Comparison of ENCODE assay signal across 8 cellular contexts in genomic region chr1:183635112-183635605, GRCh38. TPM values are rescaled to one million over a fixed set of nuclear protein-coding genes. Genes with fewer than 3 reads are reported as not detected.
DNase-seq lines count a peak whose midpoint lies in the region; ATAC-seq and TF ChIP-seq lines count a peak whose summit lies in the region.

No MANE protein-coding gene starts in this region.

- peak overlapping the region; percentile 97 for H3K4me3 Mint-ChIP-seq in activated T-cell treated with anti-CD3 and anti-CD28 coated beads, Interleukin-2, amount 50 U/mL, for 4 hours
- peak overlapping the region; percentile 99 for H3K4me3 Mint-ChIP-seq in natural killer cell

- H3K9me3 Mint-ChIP-seq in activated T-cell treated with anti-CD3 and anti-CD28 coated beads, Interleukin-2, amount 50 U/mL, for 4 hours, result no peaks in the 10 kb centered on the region
- no peaks in the 10 kb centered on the region for H3K9me3 Mint-ChIP-seq in natural killer cell

- H3K4me1 Mint-ChIP-seq in activated T-cell treated with anti-CD3 and anti-CD28 coated beads, Interleukin-2, amount 50 U/mL, for 4 hours (ENCODE audit: low read depth), result peaks cover 45% of the 10 kb centered on the region
- H3K4me1 Mint-ChIP-seq in natural killer cell, result peaks cover 46 to 54% of the 10 kb centered on the region in 2 donors

- H3K27me3 Mint-ChIP-seq in activated T-cell treated with anti-CD3 and anti-CD28 coated beads, Interleukin-2, amount 50 U/mL, for 4 hours (ENCODE audit: low read depth), result no peaks in the 10 kb centered on the region
- H3K27me3 Mint-ChIP-seq in natural killer cell (ENCODE audit: low read depth in 2 of 2), result peaks cover 0 to 7% of the 10 kb centered on the region in 2 donors

- peak overlapping the region; percentile 95 to 97 (median 97) for H3K27ac ChIP-seq in esophagus squamous epithelium
- peak overlapping the region; percentile 91 to 97 for H3K27ac ChIP-seq in uterus

- H3K27ac Mint-ChIP-seq in natural killer cell, result peak overlapping the region; percentile 92 to 99

- H3K4me1 ChIP-seq in esophagus squamous epithelium (peaks cover 17 to 52% (median 20%) of the 10 kb centered on the region in 3 donors), uterus (peaks cover 0 to 10% of the 10 kb centered on the region in 2 donors)

- peak overlapping the region; percentile 84 to 94 (median 86) for H3K4me3 ChIP-seq in esophagus squamous epithelium
- peak overlapping the region; percentile 71 to 92 for H3K4me3 ChIP-seq in uterus

- 0 to 1% methylated on average over 16 to 26 of the region's 42 CpGs for WGBS in esophagus squamous epithelium, 2 donors

- in situ Hi-C loops in KBM-7 (cut with MboI; ENCODE audit: low pct_unique_long_range_greater_than_20kb, low sequenced_read_pairs), result no loop called here

- H3K27me3 ChIP-seq in esophagus squamous epithelium (no peaks in the 10 kb centered on the region), uterus (no peaks in the 10 kb centered on the region)

- ATAC-seq in GM19452 (IDR thresholded peaks at IDR 0.05; ENCODE audit: unreplicated experiment), result peak; percentile 0
- peak; percentile 7 to 11 for ATAC-seq in activated T-cell treated with anti-CD3 and anti-CD28 coated beads, Interleukin-2, amount 50 U/mL, for 4 hours
- peak in 2 of 3 donors; percentile 11 to 12 for ATAC-seq in natural killer cell

- peaks cover 0 to 19% (median 0%) of the 10 kb centered on the region in 3 donors for H3K36me3 ChIP-seq in esophagus squamous epithelium
- H3K36me3 ChIP-seq in uterus, result no peaks in the 10 kb centered on the region

- DNase-seq in AG08395 (ENCODE audit: low spot score) (peak; percentile 27), KBM-7 (peak; percentile 27), esophagus squamous epithelium (lab: John Stamatoyannopoulos, UW) (no peak), natural killer cell (peak; percentile 23), uterus (peak in 1 of 2 donors; percentile 45)
- peak; percentile 8 for DNase-seq in activated T-cell treated with anti-CD3 and anti-CD28 coated beads, Interleukin-2, amount 50 U/mL, for 4 hours
- no peak for DNase-seq in stimulated activated naive CD4-positive, alpha-beta T cell treated with Interleukin-2 at 50 U/mL for 16 hours (lab: John Stamatoyannopoulos, UW)

- TF ChIP-seq CTCF in esophagus squamous epithelium (IDR thresholded peaks at IDR 0.05) (no peak), natural killer cell (IDR thresholded peaks at IDR 0.05) (no peak), uterus (IDR thresholded peaks at IDR 0.05) (no peak)

- no peaks in the 10 kb centered on the region for H3K9me3 ChIP-seq in esophagus squamous epithelium
- H3K9me3 ChIP-seq in uterus, result no peaks in the 10 kb centered on the region

- intact Hi-C loops in esophagus squamous epithelium (cut with DNase I), result loop anchor here (10.0 kb wide), 1 partner anchor 160 kb away; the partner anchor contains the start of gene SMG7
- intact Hi-C loops in natural killer cell (cut with micrococcal nuclease), result loop anchor here (2.0 kb wide), 1 partner anchor 164 kb away; no protein-coding TSS in a partner anchor
- intact Hi-C loops in uterus (cut with DNase I; ENCODE audit: low total_unique reads), result loop anchor here (10.0 kb wide), 1 partner anchor 160 kb away; the partner anchor contains the start of gene SMG7

- H3K36me3 Mint-ChIP-seq in activated T-cell treated with anti-CD3 and anti-CD28 coated beads, Interleukin-2, amount 50 U/mL, for 4 hours (ENCODE audit: insufficient read depth), result peaks cover 11% of the 10 kb centered on the region
- H3K36me3 Mint-ChIP-seq in natural killer cell, result no peaks in the 10 kb centered on the region

- no peak for TF ChIP-seq POLR2A in esophagus squamous epithelium (IDR thresholded peaks at IDR 0.05)
- TF ChIP-seq POLR2A in uterus (IDR thresholded peaks at IDR 0.05), result no peak

RNA-seq across cellular contexts. Expression of gene ARPC5, which starts 0.4 kb away (rescaled TPM):
- 100 to 1,000 TPM in 2 of 3 donors, 10 to 100 TPM in 1; 98.1 to 107 (median 100) TPM for total RNA-seq in activated T-cell treated with anti-CD3 and anti-CD28 coated beads, Interleukin-2, amount 50 U/mL, for 4 hours
- total RNA-seq in esophagus squamous epithelium (100 to 1,000 TPM in 2 of 4 donors, 10 to 100 TPM in 2; 90.2 to 136 (median 102) TPM), natural killer cell (100 to 1,000 TPM; 103 to 120 (median 113) TPM), uterus (100 to 1,000 TPM in 3 of 4 donors, 10 to 100 TPM in 1; 73.0 to 234 (median 170) TPM)

RNA-seq across cellular contexts. Expression of gene APOBEC4, which starts 18.0 kb away (rescaled TPM):
- total RNA-seq in activated T-cell treated with anti-CD3 and anti-CD28 coated beads, Interleukin-2, amount 50 U/mL, for 4 hours, result not detected
- total RNA-seq in esophagus squamous epithelium (not detected), natural killer cell (not detected), uterus (under 1 TPM in 2 of 4 donors, not detected in 2; 0.40 to 0.76 TPM)

RNA-seq across cellular contexts. Expression of gene NCF2, which starts 44.9 kb away (rescaled TPM):
- total RNA-seq in activated T-cell treated with anti-CD3 and anti-CD28 coated beads, Interleukin-2, amount 50 U/mL, for 4 hours, result 1 to 10 TPM in 1 of 3 donors, under 1 TPM in 2; 0.66 to 1.9 (median 0.89) TPM
- 10 to 100 TPM in 3 of 4 donors, 1 to 10 TPM in 1; 8.1 to 23.1 (median 14.3) TPM for total RNA-seq in esophagus squamous epithelium
- 10 to 100 TPM; 10.4 to 21.7 (median 14.8) TPM for total RNA-seq in natural killer cell
- total RNA-seq in uterus, result 1 to 10 TPM in 3 of 4 donors, under 1 TPM in 1; 0.51 to 9.7 (median 3.0) TPM

Comparison
In these comparisons a context has a peak if more than half of its experiments do, and no peak if none do; other contexts are left out.
1. DNase-seq: peak in AG08395 (single experiment), KBM-7 (single experiment), activated T-cell treated with anti-CD3 and anti-CD28 coated beads, Interleukin-2, amount 50 U/mL, for 4 hours (single experiment) and natural killer cell (single experiment); none in esophagus squamous epithelium (single experiment) and stimulated activated naive CD4-positive, alpha-beta T cell treated with Interleukin-2 at 50 U/mL for 16 hours (single experiment).
2. Peak in every context shown above with its lines, with median percentiles within 50 percentile points of each other: ATAC-seq.